In genomic region chr10:75269605-75270004, GRCh38 we compare ENCODE assay signal across 1 cellular context.
TF ChIP-seq lines count a peak whose summit lies in the region.

No MANE protein-coding gene starts in this region.

TF ChIP-seq in IMR-90, 13 proteins besides CTCF, POLR2A, EP300 and RAD21 (continued from another document):
- TF ChIP-seq BHLHE40 (IDR thresholded peaks at IDR 0.05; ENCODE audit: low read depth, low read length) (no peak), MXI1 (IDR thresholded peaks at IDR 0.05; ENCODE audit: borderline replicate concordance, low read depth, low read length) (no peak), NFE2L2 (IDR thresholded peaks at IDR 0.05; ENCODE audit: low read depth, low read length) (no peak), RCOR1 (IDR thresholded peaks at IDR 0.05; ENCODE audit: insufficient replicate concordance, low read length) (no peak), MAFK (IDR thresholded peaks at IDR 0.05; ENCODE audit: low read depth, low read length) (no peak), FOS (IDR thresholded peaks at IDR 0.05; ENCODE audit: low read depth, low read length) (no peak), SMC3 (IDR thresholded peaks at IDR 0.05; ENCODE audit: low read depth, low read length) (no peak), CHD1 (IDR thresholded peaks at IDR 0.05; ENCODE audit: low read depth, low read length) (no peak), MAZ (IDR thresholded peaks at IDR 0.05; ENCODE audit: borderline replicate concordance, low read depth, low read length) (no peak), ELK1 (IDR thresholded peaks at IDR 0.05; ENCODE audit: borderline replicate concordance, low read depth, low read length) (no peak)
